13 cellular contexts compared by ENCODE assay signal in the genomic region with DNA sequence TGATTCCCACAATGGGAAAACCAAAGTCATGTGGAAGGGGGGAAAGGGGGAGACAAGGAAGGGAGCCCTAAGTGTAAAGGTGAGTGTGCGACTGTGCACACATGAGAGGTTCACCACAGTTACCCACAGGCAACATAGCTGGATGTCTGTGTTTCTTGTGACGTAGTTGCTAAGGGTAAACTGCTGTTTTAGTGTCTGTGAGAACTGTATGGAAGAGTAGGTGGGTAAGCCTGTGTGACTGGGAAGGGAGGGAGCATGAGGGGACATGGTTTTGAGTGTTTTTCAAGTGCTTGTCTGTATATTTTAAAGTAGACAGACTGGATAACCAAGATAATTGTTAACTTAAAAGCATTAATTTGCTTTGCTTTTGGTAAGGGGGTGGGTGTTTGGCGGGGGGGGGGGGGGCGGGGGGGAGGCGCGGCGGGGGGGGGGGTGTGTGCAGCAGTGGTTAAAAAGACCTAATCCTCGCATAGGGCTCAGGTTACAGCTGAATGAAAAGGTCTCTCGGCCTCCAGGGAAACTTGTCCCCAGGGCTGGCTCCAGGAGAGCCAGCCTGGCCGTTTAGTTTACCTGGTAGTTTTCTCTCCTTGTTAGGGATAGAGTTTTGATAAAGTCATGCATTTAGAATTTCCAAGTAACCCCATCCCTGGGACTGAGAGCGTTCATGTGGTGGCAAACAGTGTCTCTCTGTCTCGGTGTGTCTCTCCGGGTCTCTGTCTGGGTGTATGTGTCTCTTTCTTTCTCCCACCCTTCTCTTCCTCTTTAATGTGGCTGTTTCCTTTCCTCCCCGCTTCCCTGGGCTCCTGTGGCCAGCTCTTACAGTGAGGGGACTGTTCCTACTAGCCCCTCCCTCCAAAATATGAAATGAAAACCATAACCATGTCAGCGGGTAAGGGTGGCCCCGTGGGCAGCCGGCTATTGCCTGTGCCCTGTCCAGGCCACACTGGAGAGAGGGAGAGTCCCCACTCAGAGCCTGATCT. TPM values are rescaled to one million over a fixed set of nuclear protein-coding genes. Genes with fewer than 3 reads are reported as not detected.
DNase-seq lines count a peak whose midpoint lies in the region; TF ChIP-seq lines count a peak whose summit lies in the region.
"Had no signal": no experiment of that assay in that cellular context is flagged by ENCODE, and none has a peak within 500 bp of the region (broad histone marks: within the 10 kb centered on the region; RNA-seq: fewer than 3 reads in every experiment).

No MANE protein-coding gene starts in this region.

- peaks cover 37% of the 10 kb centered on the region for H3K4me1 Mint-ChIP-seq in endodermal cell
- peaks cover 41% of the 10 kb centered on the region for H3K4me1 Mint-ChIP-seq in progenitor cell of endocrine pancreas (ENCODE audit: low read depth)
- no peaks in the 10 kb centered on the region for H3K4me1 Mint-ChIP-seq in T-helper 2 cell treated with Interferon-gamma antibody and Interleukin-4, amounts not matched to agents 5 μg/mL and 100 μg/mL, for 36 hours (ENCODE audit: low read depth)

- H3K27me3 ChIP-seq in endodermal cell (ENCODE audit: control insufficient read depth, insufficient read depth, low read length, poor library complexity, severe bottlenecking), result peaks cover 48% of the 10 kb centered on the region

- peaks cover 20% of the 10 kb centered on the region for H3K4me1 ChIP-seq in endodermal cell (ENCODE audit: control insufficient read depth, insufficient read depth, low read length)
- H3K4me1 ChIP-seq: A549 had no signal

- H3K27me3 Mint-ChIP-seq in endodermal cell (ENCODE audit: insufficient read depth) (peaks cover 87% of the 10 kb centered on the region), progenitor cell of endocrine pancreas (peaks cover 13% of the 10 kb centered on the region)
- peaks cover 70% of the 10 kb centered on the region for H3K27me3 Mint-ChIP-seq in T-helper 2 cell treated with Interferon-gamma antibody and Interleukin-4, amounts not matched to agents 5 μg/mL and 100 μg/mL, for 36 hours (ENCODE audit: low read depth)

- H3K4me3 Mint-ChIP-seq in endodermal cell (no peak overlapping the region), progenitor cell of endocrine pancreas (ENCODE audit: low read depth) (peak overlapping the region; percentile 37)
- H3K4me3 Mint-ChIP-seq in T-helper 2 cell treated with Interferon-gamma antibody and Interleukin-4, amounts not matched to agents 5 μg/mL and 100 μg/mL, for 36 hours, result no peak overlapping the region
- H3K4me3 Mint-ChIP-seq: activated CD8-positive, alpha-beta T cell treated with anti-CD3 and anti-CD28 coated beads for 36 hours had no signal

- H3K27ac Mint-ChIP-seq in endodermal cell, result no peak overlapping the region
- H3K27ac Mint-ChIP-seq in progenitor cell of endocrine pancreas, result peak overlapping the region; percentile 88
- H3K27ac Mint-ChIP-seq in T-helper 2 cell treated with Interferon-gamma antibody and Interleukin-4, amounts not matched to agents 5 μg/mL and 100 μg/mL, for 36 hours, result no peak overlapping the region
- H3K27ac Mint-ChIP-seq: activated CD8-positive, alpha-beta T cell treated with anti-CD3 and anti-CD28 coated beads for 36 hours had no signal

- peak; percentile 50 for DNase-seq in NCI-H1436 (lab: John Stamatoyannopoulos, UW)
- no peak for DNase-seq in NCI-H1436 treated with DMSO at 0.1 percent for 48 hours (lab: John Stamatoyannopoulos, UW)
- peak; percentile 29 for DNase-seq in M059J (ENCODE audit: low read depth)
- DNase-seq in endodermal cell, result peak; percentile 55
- no peak for DNase-seq in progenitor cell of endocrine pancreas (ENCODE audit: low spot score, unreplicated experiment)
- no peak for DNase-seq in T-helper 2 cell treated with Interferon-gamma antibody and Interleukin-4, amounts not matched to agents 5 μg/mL and 100 μg/mL, for 36 hours (ENCODE audit: low spot score)
- no peak for DNase-seq in stimulated activated CD4-positive, alpha-beta T cell treated with anti-CD3 and anti-CD28 coated beads, Interleukin-15, amount 100 ng/mL, for 24 hours
- no peak for DNase-seq in SW480 (ENCODE audit: low spot score)
- DNase-seq: activated CD8-positive, alpha-beta T cell treated with anti-CD3 and anti-CD28 coated beads for 36 hours; activated effector memory CD4-positive, alpha-beta T cell treated with Interleukin-2 at 50 U/mL for 16 hours; COR-L47; psoas muscle had no signal

- TF ChIP-seq CTCF in endodermal cell (conservative IDR thresholded peaks at IDR 0.05) (no peak), progenitor cell of endocrine pancreas (IDR thresholded peaks at IDR 0.05; ENCODE audit: unreplicated experiment) (no peak)

- no peaks in the 10 kb centered on the region for H3K36me3 ChIP-seq in endodermal cell (ENCODE audit: control insufficient read depth, insufficient read depth, low read length)

- H3K27ac ChIP-seq in endodermal cell (ENCODE audit: low read depth, low read length), result no peak overlapping the region
- H3K27ac ChIP-seq: A549, psoas muscle had no signal

- no peak overlapping the region for H3K9ac ChIP-seq in endodermal cell (ENCODE audit: extremely low read depth, low read length, poor library complexity, severe bottlenecking)

- no peaks in the 10 kb centered on the region for H3K36me3 Mint-ChIP-seq in endodermal cell (ENCODE audit: low read depth)
- peaks cover 2% of the 10 kb centered on the region for H3K36me3 Mint-ChIP-seq in progenitor cell of endocrine pancreas (ENCODE audit: insufficient read depth)
- no peaks in the 10 kb centered on the region for H3K36me3 Mint-ChIP-seq in T-helper 2 cell treated with Interferon-gamma antibody and Interleukin-4, amounts not matched to agents 5 μg/mL and 100 μg/mL, for 36 hours (ENCODE audit: low read depth)

- WGBS in endodermal cell (ENCODE audit: insufficient coverage in 1 of 2, insufficient read length in 1 of 2), 2 experiments, result 30 to 56% methylated on average over 7 to 12 of the region's 17 CpGs

- H3K9me3 Mint-ChIP-seq in endodermal cell (no peaks in the 10 kb centered on the region), progenitor cell of endocrine pancreas (ENCODE audit: low read depth) (no peaks in the 10 kb centered on the region)
- H3K9me3 Mint-ChIP-seq in T-helper 2 cell treated with Interferon-gamma antibody and Interleukin-4, amounts not matched to agents 5 μg/mL and 100 μg/mL, for 36 hours, result no peaks in the 10 kb centered on the region
- H3K9me3 Mint-ChIP-seq: activated CD8-positive, alpha-beta T cell treated with anti-CD3 and anti-CD28 coated beads for 36 hours had no signal

- H3K9me3 ChIP-seq in endodermal cell (ENCODE audit: control insufficient read depth, low read length), result no peaks in the 10 kb centered on the region
- H3K9me3 ChIP-seq: A549, psoas muscle had no signal

- peak overlapping the region; percentile 14 for H3K4me3 ChIP-seq in endodermal cell (ENCODE audit: low read length)
- H3K4me3 ChIP-seq: A549, psoas muscle had no signal

RNA-seq across cellular contexts. Expression of gene SCUBE3, which starts 3.4 kb away (rescaled TPM):
- total RNA-seq in M059J (2014; rRNA removed; shearing (Covaris generic)), result 0.12 TPM in 1 of 2 replicates, not detected in the other
- total RNA-seq in endodermal cell (under 1 TPM; 0.27 to 0.86 TPM), progenitor cell of endocrine pancreas (31.1 and 35.3 TPM in 2 replicates)
- 22.4 TPM for polyA plus RNA-seq in endodermal cell (2013, experiment 1 of 2)
- 18.8 TPM for polyA plus RNA-seq in endodermal cell (2013, experiment 2 of 2)
- total RNA-seq: activated CD8-positive, alpha-beta T cell treated with anti-CD3 and anti-CD28 coated beads for 36 hours had no signal

RNA-seq across cellular contexts. Expression of gene ZNF76, which starts 42.4 kb away (rescaled TPM):
- 12.5 and 20.8 TPM in 2 replicates for total RNA-seq in M059J (2014; rRNA removed; shearing (Covaris generic))
- total RNA-seq in endodermal cell (10 to 100 TPM; 39.0 to 42.9 TPM), progenitor cell of endocrine pancreas (61.2 and 61.7 TPM in 2 replicates)
- 46.7 TPM for polyA plus RNA-seq in endodermal cell (2013, experiment 1 of 2)
- polyA plus RNA-seq in endodermal cell (2013, experiment 2 of 2), result 38.9 TPM

Comparison
In these comparisons a context has a peak if more than half of its experiments do, and no peak if none do; other contexts are left out.
1. DNase-seq: peak in NCI-H1436 (single experiment), M059J (single experiment) and endodermal cell (single experiment); none in NCI-H1436 treated with DMSO at 0.1 percent for 48 hours (single experiment), progenitor cell of endocrine pancreas (single experiment), T-helper 2 cell treated with Interferon-gamma antibody and Interleukin-4, amounts not matched to agents 5 μg/mL and 100 μg/mL, for 36 hours (single experiment), stimulated activated CD4-positive, alpha-beta T cell treated with anti-CD3 and anti-CD28 coated beads, Interleukin-15, amount 100 ng/mL, for 24 hours (single experiment) and SW480 (single experiment).
2. RNA of gene SCUBE3, which starts 3.4 kb away (total RNA-seq): 31.1 to 35.3 TPM in progenitor cell of endocrine pancreas; 0.27 to 0.86 TPM in endodermal cell and 0.12 TPM in M059J; every median in the first group is over 10 times any median in the second.